8 cellular contexts compared by ENCODE assay signal in the genomic region with DNA sequence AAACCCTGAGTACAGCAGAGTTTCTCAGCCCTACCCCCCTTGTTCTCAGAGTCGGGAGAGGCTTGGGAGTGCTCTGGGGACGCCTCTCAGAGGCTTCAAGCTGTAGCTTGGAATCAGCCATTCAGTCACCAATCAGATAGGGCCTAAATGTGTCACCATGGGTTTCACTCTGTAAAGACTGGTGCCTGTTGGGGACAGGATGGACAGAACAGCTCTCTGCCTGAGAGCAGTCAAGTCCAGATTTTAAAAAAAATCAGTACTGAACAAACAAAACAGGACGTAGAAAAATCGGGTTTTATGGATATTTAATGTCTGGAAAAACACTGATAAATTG. TPM values are rescaled to one million over a fixed set of nuclear protein-coding genes. Genes with fewer than 3 reads are reported as not detected.
DNase-seq lines count a peak whose midpoint lies in the region; ATAC-seq and TF ChIP-seq lines count a peak whose summit lies in the region.

No MANE protein-coding gene starts in this region.

- 36% methylated on average over 4 of the region's 4 CpGs for WGBS in right lobe of liver (ENCODE audit: insufficient coverage, low coverage, low lambda C conversion rate, missing lambda C conversion rate)
- 17 to 27% methylated on average over 2 to 4 of the region's 4 CpGs for WGBS in transverse colon (ENCODE audit: low coverage in 1 of 2), 2 donors

- no peak for TF ChIP-seq POLR2A in right lobe of liver (IDR thresholded peaks at IDR 0.05)
- TF ChIP-seq POLR2A in transverse colon (IDR thresholded peaks at IDR 0.05) = no peak

- H3K27ac ChIP-seq in cardiac muscle cell (peak overlapping the region; percentile 90), angular gyrus (ENCODE audit: low read depth, low read length) (peak overlapping the region; percentile 37), right lobe of liver (peak overlapping the region in 2 of 3 donors; percentile 80 to 90), transverse colon (peak overlapping the region; percentile 94 to 99 (median 96))

- TF ChIP-seq CTCF in cardiac muscle cell (IDR thresholded peaks at IDR 0.05; ENCODE audit: low read depth, low read length) (no peak), right lobe of liver (IDR thresholded peaks at IDR 0.05) (no peak), transverse colon (IDR thresholded peaks at IDR 0.05) (no peak), omental fat pad (IDR thresholded peaks at IDR 0.05) (no peak)

- H3K27me3 ChIP-seq in cardiac muscle cell (no peaks in the 10 kb centered on the region), right lobe of liver (no peaks in the 10 kb centered on the region), transverse colon (no peaks in the 10 kb centered on the region)

- no peaks in the 10 kb centered on the region for H3K36me3 ChIP-seq in cardiac muscle cell
- H3K36me3 ChIP-seq in right lobe of liver = peaks cover 0 to 14% (median 9%) of the 10 kb centered on the region in 4 donors
- H3K36me3 ChIP-seq in transverse colon = peaks cover 0 to 24% (median 6%) of the 10 kb centered on the region in 4 donors

- H3K4me3 ChIP-seq in cardiac muscle cell (peak overlapping the region; percentile 80), right lobe of liver (peak overlapping the region; percentile 96 to 100 (median 98)), transverse colon (peak overlapping the region; percentile 69 to 96 (median 88))

- no peaks in the 10 kb centered on the region for H3K9me3 ChIP-seq in cardiac muscle cell (ENCODE audit: low read depth)
- no peaks in the 10 kb centered on the region for H3K9me3 ChIP-seq in right lobe of liver
- no peaks in the 10 kb centered on the region for H3K9me3 ChIP-seq in transverse colon

- intact Hi-C loops in cardiac septum (cut with DNase I) (loop anchor here (10.0 kb wide), 1 partner anchor 70 kb away; a partner anchor contains a TSS), right lobe of liver (cut with DNase I) (no loop called here), transverse colon (cut with DNase I; ENCODE audit: low total_unique reads) (no loop called here)

- in situ Hi-C loops in transverse colon (cut with MboI; ENCODE audit: low pct_ligation_motif_present in 1 of 4, low pct_unique_long_range_greater_than_20kb in 1 of 4, low sequenced_read_pairs in 3 of 4) = no loop called here

- peaks cover 14% of the 10 kb centered on the region for H3K4me1 ChIP-seq in cardiac muscle cell (ENCODE audit: low read depth)
- H3K4me1 ChIP-seq in right lobe of liver = peaks cover 0 to 13% (median 4%) of the 10 kb centered on the region in 4 donors
- H3K4me1 ChIP-seq in transverse colon = peaks cover 10 to 21% (median 18%) of the 10 kb centered on the region in 4 donors

- no peak for DNase-seq in cardiac muscle cell (ENCODE audit: low read depth in 1 of 2, low spot score in 1 of 2)
- DNase-seq in cardiac septum (ENCODE audit: low spot score) = no peak
- no peak for DNase-seq in right lobe of liver
- DNase-seq in transverse colon = no peak
- no peak for DNase-seq in mucosa of gallbladder (ENCODE audit: low spot score)
- DNase-seq in omental fat pad (ENCODE audit: low spot score) = no peak
- no peak for DNase-seq in NCI-H1436 treated with DMSO at 0.1 percent for 48 hours (lab: John Stamatoyannopoulos, UW)

- ATAC-seq in right lobe of liver (no peak), omental fat pad (ENCODE audit: low FRiP score) (no peak)

- no peak for TF ChIP-seq EP300 in transverse colon (IDR thresholded peaks at IDR 0.05; ENCODE audit: low read depth)

RNA-seq across cellular contexts. Expression of a gene that starts 1.3 kb away (rescaled TPM):
- total RNA-seq in cardiac muscle cell (30.1 and 34.0 TPM in 2 replicates), cardiac septum (8.6 TPM), right lobe of liver (10 to 100 TPM in 3 of 6 experiments, 1 to 10 TPM in 3; 8.8 to 17.5 (median 10.6) TPM), transverse colon (10 to 100 TPM; 24.5 to 42.3 (median 31.5) TPM), mucosa of gallbladder (32.7 TPM), omental fat pad (10 to 100 TPM; 18.4 to 30.1 (median 22.6) TPM)
- 34.8 and 37.1 TPM in 2 replicates for polyA plus RNA-seq in cardiac muscle cell

Comparison
In these comparisons a context has a peak if more than half of its experiments do, and no peak if none do; other contexts are left out.
1. H3K27ac ChIP-seq: peak in every context shown above with its lines; median percentile 96 in transverse colon; 90 in cardiac muscle cell; 85 in right lobe of liver; 37 in angular gyrus.